ENCODE assay signal across 3 cellular contexts in the genomic region with DNA sequence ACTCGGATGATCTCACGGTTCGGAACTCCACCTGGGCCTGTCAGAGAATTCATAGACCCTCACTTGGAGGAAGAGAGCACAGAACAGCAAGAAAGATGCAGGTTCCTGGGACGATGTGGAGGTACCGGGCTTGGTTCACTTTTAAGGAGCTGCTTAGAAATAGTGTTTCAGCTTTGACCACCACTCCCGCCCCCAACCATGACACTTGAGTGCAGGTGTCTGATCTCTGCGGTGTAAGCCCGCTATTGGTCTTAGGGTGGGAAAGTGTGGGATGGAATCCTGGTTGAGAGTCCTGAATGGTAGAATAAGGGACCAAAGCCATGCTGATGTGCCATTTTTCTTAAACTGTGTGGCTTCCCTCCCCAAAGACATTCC.
TF ChIP-seq lines count a peak whose summit lies in the region.

No MANE protein-coding gene starts in this region.

TF ChIP-seq in A549, 52 proteins besides CTCF, POLR2A, EP300 and RAD21 (continued from another document):
- TF ChIP-seq, protein P1, sequence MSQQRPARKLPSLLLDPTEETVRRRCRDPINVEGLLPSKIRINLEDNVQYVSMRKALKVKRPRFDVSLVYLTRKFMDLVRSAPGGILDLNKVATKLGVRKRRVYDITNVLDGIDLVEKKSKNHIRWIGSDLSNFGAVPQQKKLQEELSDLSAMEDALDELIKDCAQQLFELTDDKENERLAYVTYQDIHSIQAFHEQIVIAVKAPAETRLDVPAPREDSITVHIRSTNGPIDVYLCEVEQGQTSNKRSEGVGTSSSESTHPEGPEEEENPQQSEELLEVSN (IDR thresholded peaks at IDR 0.05; ENCODE audit: borderline replicate concordance, low read depth), result no peak
- TF ChIP-seq KDM1A (IDR thresholded peaks at IDR 0.05; ENCODE audit: low read depth) (no peak), ZSCAN20 (CRISPR knock-in tag; IDR thresholded peaks at IDR 0.05) (no peak), CHD4 (IDR thresholded peaks at IDR 0.05; ENCODE audit: borderline replicate concordance) (no peak), CEBPB (IDR thresholded peaks at IDR 0.05) (no peak), ZC3H11A (IDR thresholded peaks at IDR 0.05) (no peak)
- TF ChIP-seq, protein P2, sequence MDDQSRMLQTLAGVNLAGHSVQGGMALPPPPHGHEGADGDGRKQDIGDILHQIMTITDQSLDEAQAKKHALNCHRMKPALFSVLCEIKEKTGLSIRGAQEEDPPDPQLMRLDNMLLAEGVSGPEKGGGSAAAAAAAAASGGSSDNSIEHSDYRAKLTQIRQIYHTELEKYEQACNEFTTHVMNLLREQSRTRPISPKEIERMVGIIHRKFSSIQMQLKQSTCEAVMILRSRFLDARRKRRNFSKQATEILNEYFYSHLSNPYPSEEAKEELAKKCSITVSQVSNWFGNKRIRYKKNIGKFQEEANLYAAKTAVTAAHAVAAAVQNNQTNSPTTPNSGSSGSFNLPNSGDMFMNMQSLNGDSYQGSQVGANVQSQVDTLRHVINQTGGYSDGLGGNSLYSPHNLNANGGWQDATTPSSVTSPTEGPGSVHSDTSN (IDR thresholded peaks at IDR 0.05), result no peak

TF ChIP-seq in HEK293, 187 proteins besides CTCF, POLR2A, EP300 and RAD21 (continued from another document):
- TF ChIP-seq KLF17 (tag by site-specific recombination; IDR thresholded peaks at IDR 0.05) (no peak), MZF1 (tag by site-specific recombination; IDR thresholded peaks at IDR 0.05; ENCODE audit: borderline replicate concordance) (no peak), ZNF785 (tag by site-specific recombination; IDR thresholded peaks at IDR 0.05) (no peak), ZNF394 (tag by site-specific recombination; IDR thresholded peaks at IDR 0.05; ENCODE audit: borderline replicate concordance) (no peak), ZNF664 (tag by site-specific recombination; IDR thresholded peaks at IDR 0.05) (no peak), SCRT2 (tag by site-specific recombination; IDR thresholded peaks at IDR 0.05) (no peak), ZNF140 (tag by site-specific recombination; IDR thresholded peaks at IDR 0.05) (no peak), ZBTB26 (tag by site-specific recombination; optimal IDR thresholded peaks at IDR 0.05) (no peak), HOXD13 (CRISPR knock-in tag; IDR thresholded peaks at IDR 0.05; ENCODE audit: borderline replicate concordance) (no peak), HOXC10 (CRISPR knock-in tag; IDR thresholded peaks at IDR 0.05) (no peak), ZNF248 (tag by site-specific recombination; IDR thresholded peaks at IDR 0.05) (no peak), ZNF214 (tag by site-specific recombination; IDR thresholded peaks at IDR 0.05; ENCODE audit: borderline replicate concordance) (no peak)
- TF ChIP-seq, protein P3, sequence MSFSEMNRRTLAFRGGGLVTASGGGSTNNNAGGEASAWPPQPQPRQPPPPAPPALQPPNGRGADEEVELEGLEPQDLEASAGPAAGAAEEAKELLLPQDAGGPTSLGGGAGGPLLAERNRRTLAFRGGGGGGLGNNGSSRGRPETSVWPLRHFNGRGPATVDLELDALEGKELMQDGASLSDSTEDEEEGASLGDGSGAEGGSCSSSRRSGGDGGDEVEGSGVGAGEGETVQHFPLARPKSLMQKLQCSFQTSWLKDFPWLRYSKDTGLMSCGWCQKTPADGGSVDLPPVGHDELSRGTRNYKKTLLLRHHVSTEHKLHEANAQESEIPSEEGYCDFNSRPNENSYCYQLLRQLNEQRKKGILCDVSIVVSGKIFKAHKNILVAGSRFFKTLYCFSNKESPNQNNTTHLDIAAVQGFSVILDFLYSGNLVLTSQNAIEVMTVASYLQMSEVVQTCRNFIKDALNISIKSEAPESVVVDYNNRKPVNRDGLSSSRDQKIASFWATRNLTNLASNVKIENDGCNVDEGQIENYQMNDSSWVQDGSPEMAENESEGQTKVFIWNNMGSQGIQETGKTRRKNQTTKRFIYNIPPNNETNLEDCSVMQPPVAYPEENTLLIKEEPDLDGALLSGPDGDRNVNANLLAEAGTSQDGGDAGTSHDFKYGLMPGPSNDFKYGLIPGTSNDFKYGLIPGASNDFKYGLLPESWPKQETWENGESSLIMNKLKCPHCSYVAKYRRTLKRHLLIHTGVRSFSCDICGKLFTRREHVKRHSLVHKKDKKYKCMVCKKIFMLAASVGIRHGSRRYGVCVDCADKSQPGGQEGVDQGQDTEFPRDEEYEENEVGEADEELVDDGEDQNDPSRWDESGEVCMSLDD (tag by site-specific recombination; IDR thresholded peaks at IDR 0.05), result no peak

TF ChIP-seq in GM12878, 131 proteins besides CTCF, POLR2A, EP300 and RAD21 (continued from another document):
- TF ChIP-seq KLF5 (IDR thresholded peaks at IDR 0.05; ENCODE audit: partially characterized antibody) (no peak), STAT1 (conservative IDR thresholded peaks at IDR 0.05) (no peak), JUNB (IDR thresholded peaks at IDR 0.05) (no peak), HSF1 (IDR thresholded peaks at IDR 0.05; ENCODE audit: low read depth, low read length) (no peak), E4F1 (IDR thresholded peaks at IDR 0.05; ENCODE audit: borderline replicate concordance, partially characterized antibody) (no peak), HDAC6 (IDR thresholded peaks at IDR 0.05; ENCODE audit: unreplicated experiment) (no peak), FOXK2 (IDR thresholded peaks at IDR 0.05) (no peak), JUND (IDR thresholded peaks at IDR 0.05; ENCODE audit: low read depth, low read length) (no peak)
- TF ChIP-seq, protein P4, sequence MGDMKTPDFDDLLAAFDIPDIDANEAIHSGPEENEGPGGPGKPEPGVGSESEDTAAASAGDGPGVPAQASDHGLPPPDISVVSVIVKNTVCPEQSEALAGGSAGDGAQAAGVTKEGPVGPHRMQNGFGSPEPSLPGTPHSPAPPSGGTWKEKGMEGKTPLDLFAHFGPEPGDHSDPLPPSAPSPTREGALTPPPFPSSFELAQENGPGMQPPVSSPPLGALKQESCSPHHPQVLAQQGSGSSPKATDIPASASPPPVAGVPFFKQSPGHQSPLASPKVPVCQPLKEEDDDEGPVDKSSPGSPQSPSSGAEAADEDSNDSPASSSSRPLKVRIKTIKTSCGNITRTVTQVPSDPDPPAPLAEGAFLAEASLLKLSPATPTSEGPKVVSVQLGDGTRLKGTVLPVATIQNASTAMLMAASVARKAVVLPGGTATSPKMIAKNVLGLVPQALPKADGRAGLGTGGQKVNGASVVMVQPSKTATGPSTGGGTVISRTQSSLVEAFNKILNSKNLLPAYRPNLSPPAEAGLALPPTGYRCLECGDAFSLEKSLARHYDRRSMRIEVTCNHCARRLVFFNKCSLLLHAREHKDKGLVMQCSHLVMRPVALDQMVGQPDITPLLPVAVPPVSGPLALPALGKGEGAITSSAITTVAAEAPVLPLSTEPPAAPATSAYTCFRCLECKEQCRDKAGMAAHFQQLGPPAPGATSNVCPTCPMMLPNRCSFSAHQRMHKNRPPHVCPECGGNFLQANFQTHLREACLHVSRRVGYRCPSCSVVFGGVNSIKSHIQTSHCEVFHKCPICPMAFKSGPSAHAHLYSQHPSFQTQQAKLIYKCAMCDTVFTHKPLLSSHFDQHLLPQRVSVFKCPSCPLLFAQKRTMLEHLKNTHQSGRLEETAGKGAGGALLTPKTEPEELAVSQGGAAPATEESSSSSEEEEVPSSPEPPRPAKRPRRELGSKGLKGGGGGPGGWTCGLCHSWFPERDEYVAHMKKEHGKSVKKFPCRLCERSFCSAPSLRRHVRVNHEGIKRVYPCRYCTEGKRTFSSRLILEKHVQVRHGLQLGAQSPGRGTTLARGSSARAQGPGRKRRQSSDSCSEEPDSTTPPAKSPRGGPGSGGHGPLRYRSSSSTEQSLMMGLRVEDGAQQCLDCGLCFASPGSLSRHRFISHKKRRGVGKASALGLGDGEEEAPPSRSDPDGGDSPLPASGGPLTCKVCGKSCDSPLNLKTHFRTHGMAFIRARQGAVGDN (IDR thresholded peaks at IDR 0.05), result no peak
TF ChIP-seq in GM12878: peak in this region for 0.
